ENCODE assay signal across 15 cellular contexts in the genomic region with DNA sequence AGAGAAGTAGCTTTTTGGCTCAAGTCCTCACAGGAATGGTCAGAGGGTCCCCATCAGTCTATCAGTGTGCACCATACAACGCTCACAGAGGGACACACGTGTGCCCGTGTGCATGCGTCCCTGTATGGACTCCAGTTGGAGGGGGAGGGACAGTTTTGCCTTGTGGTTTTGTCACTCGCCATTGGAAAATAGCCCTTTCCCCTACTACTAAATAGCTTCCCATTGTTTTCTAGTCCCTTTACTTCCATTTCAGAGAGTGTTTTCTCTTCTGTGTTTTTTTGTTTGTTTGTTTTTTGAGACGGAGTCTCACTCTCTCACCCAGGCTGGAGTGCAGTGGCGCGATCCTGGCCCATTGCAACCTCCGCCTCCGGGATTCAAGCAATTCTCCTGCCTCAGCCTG. TPM values are rescaled to one million over a fixed set of nuclear protein-coding genes. Genes with fewer than 3 reads are reported as not detected.
DNase-seq lines count a peak whose midpoint lies in the region; ATAC-seq and TF ChIP-seq lines count a peak whose summit lies in the region.
"Had no signal": no experiment of that assay in that cellular context is flagged by ENCODE, and none has a peak within 500 bp of the region (broad histone marks: within the 10 kb centered on the region; RNA-seq: fewer than 3 reads in every experiment).

No MANE protein-coding gene starts in this region.

- no peaks in the 10 kb centered on the region for H3K36me3 Mint-ChIP-seq in T-helper 17 cell (ENCODE audit: low read depth)
- no peaks in the 10 kb centered on the region for H3K36me3 Mint-ChIP-seq in glutamatergic neuron (ENCODE audit: unreplicated experiment)
- H3K36me3 Mint-ChIP-seq: IgD-negative memory B cell had no signal

- H3K4me1 ChIP-seq in DOHH2 (ENCODE audit: control insufficient read depth, low read length) (peaks cover 10% of the 10 kb centered on the region), Loucy (ENCODE audit: insufficient read depth, low read length, poor library complexity, severe bottlenecking) (peaks cover 7% of the 10 kb centered on the region)

- H3K79me2 ChIP-seq in DOHH2 (ENCODE audit: control insufficient read depth, low read length) (no peaks in the 10 kb centered on the region), Loucy (ENCODE audit: insufficient read depth, low read length) (no peaks in the 10 kb centered on the region)

- no peak for TF ChIP-seq CTCF in DOHH2 (IDR thresholded peaks at IDR 0.05; ENCODE audit: low read depth, low read length, poor library complexity, severe bottlenecking)
- TF ChIP-seq CTCF in Loucy (conservative IDR thresholded peaks at IDR 0.05; ENCODE audit: low read length): no peak
- no peak for TF ChIP-seq CTCF in glutamatergic neuron (IDR thresholded peaks at IDR 0.05; ENCODE audit: partially characterized antibody, unreplicated experiment)

- no peaks in the 10 kb centered on the region for H3K9me2 ChIP-seq in DOHH2 (replicated peaks; ENCODE audit: control insufficient read depth, low read length)
- H3K9me2 ChIP-seq in Loucy (replicated peaks; ENCODE audit: low read depth, low read length): no peaks in the 10 kb centered on the region

- no peak overlapping the region for H3K27ac ChIP-seq in DOHH2 (ENCODE audit: low read depth, low read length)
- H3K27ac ChIP-seq: BLaER1 treated with 17β-estradiol and CSF1 and Interleukin-3, amounts not matched to agents 10 nM and 100 nM; HL-60; PC-9 had no signal

- no peaks in the 10 kb centered on the region for H3K9me3 Mint-ChIP-seq in glutamatergic neuron (ENCODE audit: unreplicated experiment)
- H3K9me3 Mint-ChIP-seq: IgD-negative memory B cell had no signal

- H2AFZ ChIP-seq in Loucy (ENCODE audit: low read length): no peak overlapping the region
- H2AFZ ChIP-seq: PC-9 had no signal

- no peak for DNase-seq in T-helper 17 cell
- no peak for DNase-seq in glutamatergic neuron
- DNase-seq in pons (ENCODE audit: low spot score): no peak
- no peak for DNase-seq in activated T-cell treated with anti-CD3 and anti-CD28 coated beads, Interleukin-2, amount 50 U/mL, for 48 hours
- DNase-seq in T-helper 9 cell: no peak
- DNase-seq: NCI-H1105, NCI-H510A, NCI-H748 treated with DMSO at 0.1 percent for 48 hours had no signal

- H3K9ac ChIP-seq in Loucy (ENCODE audit: low read depth, low read length, poor library complexity, severe bottlenecking): no peak overlapping the region
- H3K9ac ChIP-seq: BLaER1 treated with 17β-estradiol and CSF1 and Interleukin-3, amounts not matched to agents 10 nM and 100 nM had no signal

- no peaks in the 10 kb centered on the region for H3K36me3 ChIP-seq in DOHH2 (ENCODE audit: control insufficient read depth, low read length)
- H3K36me3 ChIP-seq in Loucy (ENCODE audit: insufficient read depth, low read length): no peaks in the 10 kb centered on the region
- H3K36me3 ChIP-seq: BLaER1 treated with 17β-estradiol and CSF1 and Interleukin-3, amounts not matched to agents 10 nM and 100 nM had no signal

- no peak for ATAC-seq in T-helper 17 cell

- H3K4me1 Mint-ChIP-seq in T-helper 17 cell: peaks cover 4% of the 10 kb centered on the region
- H3K4me1 Mint-ChIP-seq in glutamatergic neuron (ENCODE audit: low read depth, unreplicated experiment): no peaks in the 10 kb centered on the region

- H3K27ac Mint-ChIP-seq in T-helper 17 cell (peak overlapping the region; percentile 24), glutamatergic neuron (ENCODE audit: unreplicated experiment) (peak overlapping the region; percentile 70)
- H3K27ac Mint-ChIP-seq: IgD-negative memory B cell had no signal

- H4K20me1 ChIP-seq in DOHH2 (ENCODE audit: control insufficient read depth, insufficient read depth, low read depth, low read length): no peaks in the 10 kb centered on the region
- H4K20me1 ChIP-seq in Loucy (ENCODE audit: insufficient read depth, low read length, poor library complexity, severe bottlenecking): no peaks in the 10 kb centered on the region
- H4K20me1 ChIP-seq: BLaER1 treated with 17β-estradiol and CSF1 and Interleukin-3, amounts not matched to agents 10 nM and 100 nM had no signal

- peak overlapping the region; percentile 50; the same call in 1 of the 2 replicates for H3K4me2 ChIP-seq in DOHH2 (ENCODE audit: low read length)
- H3K4me2 ChIP-seq in Loucy (ENCODE audit: low read depth, low read length, poor library complexity, severe bottlenecking): peak overlapping the region; percentile 14

- H3K9me3 ChIP-seq in DOHH2 (ENCODE audit: control insufficient read depth, insufficient read depth, low read length) (no peaks in the 10 kb centered on the region), Loucy (ENCODE audit: insufficient read depth, low read depth, low read length) (no peaks in the 10 kb centered on the region), T-helper 17 cell (ENCODE audit: control insufficient read depth, low read length, poor library complexity, severe bottlenecking) (no peaks in the 10 kb centered on the region)
- H3K9me3 ChIP-seq: BLaER1 treated with 17β-estradiol and CSF1 and Interleukin-3, amounts not matched to agents 10 nM and 100 nM had no signal

- H3K4me3 ChIP-seq in DOHH2 (ENCODE audit: low read length): no peak overlapping the region
- H3K4me3 ChIP-seq in Loucy (ENCODE audit: low read length, poor library complexity, severe bottlenecking): no peak overlapping the region
- H3K4me3 ChIP-seq: BLaER1 treated with 17β-estradiol and CSF1 and Interleukin-3, amounts not matched to agents 10 nM and 100 nM; PC-9 had no signal

- H3K4me3 Mint-ChIP-seq in T-helper 17 cell: no peak overlapping the region
- no peak overlapping the region for H3K4me3 Mint-ChIP-seq in glutamatergic neuron (ENCODE audit: unreplicated experiment)

- H3F3A ChIP-seq in DOHH2 (ENCODE audit: control insufficient read depth, insufficient read depth) (no peaks in the 10 kb centered on the region), Loucy (ENCODE audit: low read depth) (no peaks in the 10 kb centered on the region)

- no peaks in the 10 kb centered on the region for H3K27me3 Mint-ChIP-seq in T-helper 17 cell
- H3K27me3 Mint-ChIP-seq in glutamatergic neuron (ENCODE audit: unreplicated experiment): peaks cover 4% of the 10 kb centered on the region
- H3K27me3 Mint-ChIP-seq: IgD-negative memory B cell had no signal

- H3K27me3 ChIP-seq in DOHH2 (ENCODE audit: control insufficient read depth, low read length) (no peaks in the 10 kb centered on the region), Loucy (ENCODE audit: insufficient read depth, low read length, poor library complexity, severe bottlenecking) (no peaks in the 10 kb centered on the region)

RNA-seq across cellular contexts. Expression of a gene that starts 34.9 kb away (rescaled TPM):
- total RNA-seq in T-helper 17 cell (10 to 100 TPM; 49.1 to 53.3 TPM), glutamatergic neuron (ENCODE audit: unreplicated experiment) (70.4 TPM)

RNA-seq across cellular contexts. Expression of a gene that starts 51.4 kb away (rescaled TPM):
- 100 to 1,000 TPM in 1 of 2 donors, 10 to 100 TPM in 1; 86.0 to 105 TPM for total RNA-seq in T-helper 17 cell
- 2.6 TPM for total RNA-seq in glutamatergic neuron (ENCODE audit: unreplicated experiment)
- total RNA-seq: LHCN-M2 had no signal

RNA-seq across cellular contexts. Expression of a gene that starts 57.9 kb away (rescaled TPM):
- total RNA-seq in T-helper 17 cell: 100 to 1,000 TPM; 319 to 380 TPM
- total RNA-seq in glutamatergic neuron (ENCODE audit: unreplicated experiment): 294 TPM

Comparison
In these comparisons a context has a peak if more than half of its experiments do, and no peak if none do; other contexts are left out.
1. RNA of a gene that starts 51.4 kb away (total RNA-seq): 86.0 to 105 TPM in T-helper 17 cell; 2.6 TPM in glutamatergic neuron (single experiment); every median in the first group is over 10 times any median in the second.